In genomic region chr2:177211148-177211547, GRCh38 we compare ENCODE assay signal across 9 cellular contexts. TPM values are rescaled to one million over a fixed set of nuclear protein-coding genes. Genes with fewer than 3 reads are reported as not detected.
DNase-seq lines count a peak whose midpoint lies in the region; ATAC-seq and TF ChIP-seq lines count a peak whose summit lies in the region.
"Had no signal": no experiment of that assay in that cellular context is flagged by ENCODE, and none has a peak within 500 bp of the region (broad histone marks: within the 10 kb centered on the region; RNA-seq: fewer than 3 reads in every experiment).

No MANE protein-coding gene starts in this region.

- H3K9ac ChIP-seq in colonic mucosa (ENCODE audit: low read depth in 2 of 2, low read length in 2 of 2) (peak overlapping the region; percentile 42 to 100), neural progenitor cell (peak overlapping the region; percentile 93)

- H3K79me2 ChIP-seq in neural progenitor cell (ENCODE audit: low read depth): peaks cover 58% of the 10 kb centered on the region

- ATAC-seq in GM21717 (IDR thresholded peaks at IDR 0.05; ENCODE audit: unreplicated experiment) (no peak), HG03565 (IDR thresholded peaks at IDR 0.05; ENCODE audit: unreplicated experiment) (no peak), HG02870 (IDR thresholded peaks at IDR 0.05; ENCODE audit: unreplicated experiment) (no peak)

- H3K36me3 ChIP-seq in CD4-positive, alpha-beta memory T cell (ENCODE audit: insufficient read depth, low read length): peaks cover 13% of the 10 kb centered on the region
- H3K36me3 ChIP-seq in MG63 (peaks cover 30% of the 10 kb centered on the region), colonic mucosa (no peaks in the 10 kb centered on the region), neural progenitor cell (peaks cover 2% of the 10 kb centered on the region)

- peak overlapping the region; percentile 86 to 98 (median 93) for H3K4me3 Mint-ChIP-seq in CD4-positive, alpha-beta memory T cell
- H3K4me3 Mint-ChIP-seq in neural progenitor cell: peak overlapping the region; percentile 93

- peak overlapping the region in 1 of 2 donors; percentile 99 for H3K4me3 ChIP-seq in CD4-positive, alpha-beta memory T cell (ENCODE audit: low read length in 2 of 2)
- H3K4me3 ChIP-seq in MG63 (peak overlapping the region; percentile 83), colonic mucosa (peak overlapping the region; percentile 81), neural progenitor cell (peak overlapping the region; percentile 96)

- intact Hi-C loops in CD4-positive, alpha-beta memory T cell (cut with micrococcal nuclease): no loop called here
- intact Hi-C loops in colonic mucosa (cut with DNase I): no loop called here

- H3K4me1 ChIP-seq in CD4-positive, alpha-beta memory T cell (ENCODE audit: insufficient read depth, low read length): peaks cover 43% of the 10 kb centered on the region
- H3K4me1 ChIP-seq in colonic mucosa: no peaks in the 10 kb centered on the region
- H3K4me1 ChIP-seq in neural progenitor cell: peaks cover 21% of the 10 kb centered on the region

- POLR2A ChIA-PET in CD4-positive, alpha-beta memory T cell (lab: Charles Lee; ENCODE audit: partially characterized antibody): interaction anchor here (0.6 to 5.0 kb wide), 19 partner anchors 9 to 183 kb away, joined by 3 to 260 read pairs (median 7); partner anchors contain the start of genes AGPS and NFE2L2

- H4K20me1 ChIP-seq in neural progenitor cell (ENCODE audit: low read depth): peaks cover 30% of the 10 kb centered on the region

- H3K4me2 ChIP-seq in neural progenitor cell: peak overlapping the region; percentile 90

- H3K27ac Mint-ChIP-seq in CD4-positive, alpha-beta memory T cell: peak overlapping the region; percentile 98 to 100 (median 99)
- H3K27ac Mint-ChIP-seq in neural progenitor cell: peak overlapping the region; percentile 99

- H3K27me3 ChIP-seq in CD4-positive, alpha-beta memory T cell (ENCODE audit: insufficient read depth, low read length): no peaks in the 10 kb centered on the region
- H3K27me3 ChIP-seq in MG63 (no peaks in the 10 kb centered on the region), colonic mucosa (no peaks in the 10 kb centered on the region), neural progenitor cell (no peaks in the 10 kb centered on the region)

- H3K9me3 ChIP-seq in CD4-positive, alpha-beta memory T cell (ENCODE audit: control insufficient read depth in 1 of 2, low read length in 2 of 2): no peaks in the 10 kb centered on the region
- H3K9me3 ChIP-seq in MG63 (no peaks in the 10 kb centered on the region), colonic mucosa (no peaks in the 10 kb centered on the region), neural progenitor cell (ENCODE audit: low read depth) (no peaks in the 10 kb centered on the region)

- H3K36me3 Mint-ChIP-seq in CD4-positive, alpha-beta memory T cell: peaks cover 13 to 39% of the 10 kb centered on the region in 2 donors
- peaks cover 16% of the 10 kb centered on the region for H3K36me3 Mint-ChIP-seq in neural progenitor cell

- peaks cover 0 to 8% (median 0%) of the 10 kb centered on the region in 8 donors for H3K9me3 Mint-ChIP-seq in CD4-positive, alpha-beta memory T cell
- H3K9me3 Mint-ChIP-seq in neural progenitor cell: no peaks in the 10 kb centered on the region

- TF ChIP-seq CTCF in colonic mucosa (IDR thresholded peaks at IDR 0.05) (no peak), neural progenitor cell (IDR thresholded peaks at IDR 0.05) (no peak)

- peaks cover 22 to 55% (median 34%) of the 10 kb centered on the region in 4 donors for H3K4me1 Mint-ChIP-seq in CD4-positive, alpha-beta memory T cell
- peaks cover 26% of the 10 kb centered on the region for H3K4me1 Mint-ChIP-seq in neural progenitor cell

- no peaks in the 10 kb centered on the region for H3K27me3 Mint-ChIP-seq in CD4-positive, alpha-beta memory T cell
- H3K27me3 Mint-ChIP-seq in neural progenitor cell (ENCODE audit: insufficient read depth, low read depth): peaks cover 7% of the 10 kb centered on the region

- peak overlapping the region; percentile 100 for H3K27ac ChIP-seq in CD4-positive, alpha-beta memory T cell (ENCODE audit: low read depth, low read length)
- H3K27ac ChIP-seq in colonic mucosa (peak overlapping the region; percentile 100), neural progenitor cell (peak overlapping the region; percentile 99)

- H3F3A ChIP-seq in neural progenitor cell (ENCODE audit: low read depth): peaks cover 27% of the 10 kb centered on the region

- H2AFZ ChIP-seq in neural progenitor cell (replicated peaks): peak overlapping the region; percentile 21

- no peak for DNase-seq in CD4-positive, alpha-beta memory T cell
- DNase-seq in MG63 (no peak), colonic mucosa (no peak), neural progenitor cell (ENCODE audit: low spot score) (no peak), NCI-H146 treated with DMSO at 0.1 percent for 48 hours (lab: John Stamatoyannopoulos, UW; ENCODE audit: unreplicated experiment) (no peak)
- DNase-seq: activated CD4-positive, alpha-beta T cell treated with anti-CD3 and anti-CD28 coated beads, Interleukin-2, amount 50 U/mL, for 4 hours had no signal

- CTCF ChIA-PET in CD4-positive, alpha-beta memory T cell (lab: Charles Lee; ENCODE audit: partially characterized antibody): interaction anchor here (0.8 to 1.7 kb wide), 11 partner anchors 10 to 125 kb away, joined by 3 to 35 read pairs (median 4); partner anchors contain the start of gene NFE2L2

RNA-seq across cellular contexts. Expression of gene HNRNPA3, which starts 1.4 kb away (rescaled TPM):
- 100 to 1,000 TPM; 172 to 175 TPM for total RNA-seq in CD4-positive, alpha-beta memory T cell
- 10 to 100 TPM; 41.1 to 64.5 TPM for polyA plus RNA-seq in CD4-positive, alpha-beta memory T cell
- 21.1 and 36.5 TPM in 2 replicates for total RNA-seq in MG63 (2014; rRNA removed; shearing (Covaris generic); ENCODE audit: low replicate concordance)
- total RNA-seq in colonic mucosa (100 to 1,000 TPM; 147 to 278 TPM), neural progenitor cell (ENCODE audit: low replicate concordance) (85.0 and 107 TPM in 2 replicates)

RNA-seq across cellular contexts. Expression of gene NFE2L2, which starts 53.4 kb away (rescaled TPM):
- 10 to 100 TPM; 86.9 TPM for total RNA-seq in CD4-positive, alpha-beta memory T cell
- 10 to 100 TPM; 39.6 to 63.6 TPM for polyA plus RNA-seq in CD4-positive, alpha-beta memory T cell
- total RNA-seq in MG63 (2014; rRNA removed; shearing (Covaris generic); ENCODE audit: low replicate concordance): 71.7 and 97.4 TPM in 2 replicates
- total RNA-seq in colonic mucosa (10 to 100 TPM; 81.5 to 87.6 TPM), neural progenitor cell (ENCODE audit: low replicate concordance) (13.9 and 17.7 TPM in 2 replicates)
